Comparison of ENCODE assay signal across 8 cellular contexts in the genomic region with DNA sequence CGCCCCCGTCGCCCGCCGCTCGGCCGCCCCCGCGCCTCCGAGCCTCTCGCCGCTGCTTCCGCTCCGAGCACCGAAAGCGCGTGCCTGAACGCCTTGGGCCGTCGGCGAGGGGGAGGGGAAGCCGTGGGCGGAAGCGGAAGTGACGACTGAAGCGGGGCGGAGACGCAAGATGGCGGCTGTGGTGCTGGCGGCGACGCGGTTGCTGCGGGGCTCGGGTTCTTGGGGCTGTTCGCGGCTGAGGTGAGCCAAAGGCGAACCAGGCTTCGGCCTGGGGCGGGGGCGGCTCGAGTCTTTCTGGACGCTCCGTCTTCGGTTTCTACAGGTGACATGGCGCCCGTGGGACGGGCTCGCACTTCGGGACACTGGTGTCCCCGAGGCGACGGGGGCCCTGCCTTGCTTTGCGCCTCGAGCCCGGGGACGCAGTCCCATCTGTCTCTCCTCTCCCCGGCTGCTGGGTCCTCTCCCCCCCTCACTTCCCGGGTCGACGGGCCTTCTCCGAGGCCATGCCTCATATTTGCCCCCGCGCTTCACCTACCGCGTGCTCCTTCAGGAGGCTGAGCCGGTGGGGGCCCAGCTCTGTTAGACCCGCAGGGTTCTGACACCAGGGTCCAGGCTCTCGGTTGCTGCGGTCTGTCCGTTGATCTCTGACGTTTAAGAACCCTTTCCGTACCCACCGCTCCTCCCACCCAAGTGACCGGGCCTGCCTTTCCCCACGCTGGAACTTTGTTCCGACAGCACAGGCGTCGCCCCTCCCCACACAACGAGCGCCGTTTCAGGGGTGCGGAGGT. TPM values are rescaled to one million over a fixed set of nuclear protein-coding genes. Genes with fewer than 3 reads are reported as not detected.
A peak's percentile ranks its signal among the peaks of the same experiment; 100 is the strongest.
DNase-seq lines count a peak whose midpoint lies in the region; ATAC-seq and TF ChIP-seq lines count a peak whose summit lies in the region.

A gene with protein sequence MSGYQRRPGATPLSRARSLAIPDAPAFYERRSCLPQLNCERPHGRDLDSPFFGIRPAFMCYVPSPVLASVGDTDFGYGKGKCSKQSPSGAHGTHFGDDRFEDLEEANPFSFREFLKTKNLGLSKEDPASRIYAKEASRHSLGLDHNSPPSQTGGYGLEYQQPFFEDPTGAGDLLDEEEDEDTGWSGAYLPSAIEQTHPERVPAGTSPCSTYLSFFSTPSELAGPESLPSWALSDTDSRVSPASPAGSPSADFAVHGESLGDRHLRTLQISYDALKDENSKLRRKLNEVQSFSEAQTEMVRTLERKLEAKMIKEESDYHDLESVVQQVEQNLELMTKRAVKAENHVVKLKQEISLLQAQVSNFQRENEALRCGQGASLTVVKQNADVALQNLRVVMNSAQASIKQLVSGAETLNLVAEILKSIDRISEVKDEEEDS (minus strand): TSS at position 115 of the 788 bp plus-strand sequence. CDS start 217 bp downstream, outside the sequence.
A gene with protein sequence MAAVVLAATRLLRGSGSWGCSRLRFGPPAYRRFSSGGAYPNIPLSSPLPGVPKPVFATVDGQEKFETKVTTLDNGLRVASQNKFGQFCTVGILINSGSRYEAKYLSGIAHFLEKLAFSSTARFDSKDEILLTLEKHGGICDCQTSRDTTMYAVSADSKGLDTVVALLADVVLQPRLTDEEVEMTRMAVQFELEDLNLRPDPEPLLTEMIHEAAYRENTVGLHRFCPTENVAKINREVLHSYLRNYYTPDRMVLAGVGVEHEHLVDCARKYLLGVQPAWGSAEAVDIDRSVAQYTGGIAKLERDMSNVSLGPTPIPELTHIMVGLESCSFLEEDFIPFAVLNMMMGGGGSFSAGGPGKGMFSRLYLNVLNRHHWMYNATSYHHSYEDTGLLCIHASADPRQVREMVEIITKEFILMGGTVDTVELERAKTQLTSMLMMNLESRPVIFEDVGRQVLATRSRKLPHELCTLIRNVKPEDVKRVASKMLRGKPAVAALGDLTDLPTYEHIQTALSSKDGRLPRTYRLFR (plus strand): TSS at position 159 of the 788 bp plus-strand sequence. CDS start 11 bp downstream, at position 170.

- H3K27ac Mint-ChIP-seq in chondrocyte (ENCODE audit: unreplicated experiment), result peak within 1 kb of the TSS; percentile 88

- no peaks in the 10 kb centered on the region for H3K9me3 Mint-ChIP-seq in chondrocyte (ENCODE audit: low read depth)

- H3K4me3 Mint-ChIP-seq in chondrocyte (ENCODE audit: unreplicated experiment), result peak within 1 kb of the TSS; percentile 89

- ATAC-seq in GM19043 (IDR thresholded peaks at IDR 0.05; ENCODE audit: low read depth, unreplicated experiment) (peak; percentile 78), HG03378 (IDR thresholded peaks at IDR 0.05; ENCODE audit: unreplicated experiment) (peak; percentile 50)

- H3K4me1 Mint-ChIP-seq in chondrocyte (ENCODE audit: low read depth), result peaks cover 33% of the 10 kb centered on the region

- no peaks in the 10 kb centered on the region for H3K27me3 Mint-ChIP-seq in chondrocyte (ENCODE audit: low read depth)

- peaks cover 24% of the 10 kb centered on the region for H3K36me3 Mint-ChIP-seq in chondrocyte (ENCODE audit: low read depth)

- no peak for TF ChIP-seq CTCF in AG09319 (IDR thresholded peaks at IDR 0.05; ENCODE audit: low read depth, low read length)
- no peak for TF ChIP-seq CTCF in chondrocyte (IDR thresholded peaks at IDR 0.05)

- DNase-seq in AG09319 (ENCODE audit: extremely low read depth, low read depth), result peak; percentile 49
- peak; percentile 44 for DNase-seq in NCI-H524 treated with DMSO at 0.1 percent for 48 hours (lab: John Stamatoyannopoulos, UW)
- DNase-seq in activated CD4-positive, alpha-beta T cell treated with anti-CD3 and anti-CD28 coated beads for 4 hours, result peak; percentile 96 to 98
- DNase-seq in chondrocyte (ENCODE audit: low spot score), result peak; percentile 95
- peak; percentile 78 for DNase-seq in kidney glomerular epithelial cell (lab: John Stamatoyannopoulos, UW)
- DNase-seq in stimulated activated CD4-positive, alpha-beta T cell treated with anti-CD3 and anti-CD28 coated beads, Interleukin-15, amount 100 ng/mL, for 24 hours, result peak; percentile 97

RNA-seq across cellular contexts. Expression of the first gene that starts in this region (rescaled TPM):
- 49.6 to 52.9 TPM (median 52.5 TPM) in 3 replicates for total RNA-seq in chondrocyte

RNA-seq across cellular contexts. Expression of the second gene that starts in this region (rescaled TPM):
- 42.5 to 64.8 TPM (median 43.9 TPM) in 3 replicates for total RNA-seq in chondrocyte

Comparison
In these comparisons a context has a peak if more than half of its experiments do, and no peak if none do; other contexts are left out.
1. Peak in every context shown above with its lines: DNase-seq and ATAC-seq.
2. DNase-seq: peak in every context shown above with its lines; median percentile 97 in activated CD4-positive, alpha-beta T cell treated with anti-CD3 and anti-CD28 coated beads for 4 hours; 97 in stimulated activated CD4-positive, alpha-beta T cell treated with anti-CD3 and anti-CD28 coated beads, Interleukin-15, amount 100 ng/mL, for 24 hours; 95 in chondrocyte; 78 in kidney glomerular epithelial cell; 49 in AG09319; 44 in NCI-H524 treated with DMSO at 0.1 percent for 48 hours.